Comparison of ENCODE assay signal across 23 cellular contexts in genomic region chr14:38608244-38608643, GRCh38.
DNase-seq lines count a peak whose midpoint lies in the region; ATAC-seq and TF ChIP-seq lines count a peak whose summit lies in the region.
"Had no signal": no experiment of that assay in that cellular context is flagged by ENCODE, and none has a peak within 500 bp of the region (broad histone marks: within the 10 kb centered on the region; RNA-seq: fewer than 3 reads in every experiment).

No MANE protein-coding gene starts in this region.

- no peaks in the 10 kb centered on the region for H3K27me3 ChIP-seq in spleen (replicated peaks in 1 of 7)
- no peaks in the 10 kb centered on the region for H3K27me3 ChIP-seq in adrenal gland
- H3K27me3 ChIP-seq: BE2C, BLaER1 had no signal

- peak; percentile 8 for ATAC-seq in stimulated activated effector memory CD8-positive, alpha-beta T cell treated with anti-CD3 and anti-CD28 coated beads, Interleukin-12 subunit alpha, Interleukin-12 subunit beta, amount 100 ng/mL, for 72 hours
- peak; percentile 14 to 33 for ATAC-seq in stimulated activated naive B cell treated with anti-CD40 and anti-IgM and Interleukin-4, amounts not matched to agents 10 μg/mL and 1 μg/mL and 100 μg/mL, for 72 hours (replicated peaks)
- no peak for ATAC-seq in GM21529 (IDR thresholded peaks at IDR 0.05; ENCODE audit: unreplicated experiment)
- ATAC-seq: GM12878 had no signal

- intact Hi-C loops in spleen (cut with DNase I; ENCODE audit: low total_unique reads) (no loop called here), adrenal gland (cut with DNase I) (no loop called here)

- H3K36me3 Mint-ChIP-seq in stimulated activated effector memory CD8-positive, alpha-beta T cell treated with anti-CD3 and anti-CD28 coated beads, Interleukin-12 subunit alpha, Interleukin-12 subunit beta, amount 100 ng/mL, for 72 hours, result no peaks in the 10 kb centered on the region
- no peaks in the 10 kb centered on the region for H3K36me3 Mint-ChIP-seq in stimulated activated naive B cell treated with anti-CD40 and anti-IgM and Interleukin-4, amounts not matched to agents 10 μg/mL and 1 μg/mL and 100 μg/mL, for 72 hours
- H3K36me3 Mint-ChIP-seq: CD14-positive monocyte; CD4-positive, alpha-beta memory T cell; CD4-positive, CD25-positive, alpha-beta regulatory T cell; CD8-positive, alpha-beta memory T cell had no signal

- no peaks in the 10 kb centered on the region for H3K36me3 ChIP-seq in spleen
- H3K36me3 ChIP-seq in adrenal gland (replicated peaks in 1 of 2), result no peaks in the 10 kb centered on the region
- H3K36me3 ChIP-seq: BE2C, BLaER1 had no signal

- H3K4me3 Mint-ChIP-seq in stimulated activated effector memory CD8-positive, alpha-beta T cell treated with anti-CD3 and anti-CD28 coated beads, Interleukin-12 subunit alpha, Interleukin-12 subunit beta, amount 100 ng/mL, for 72 hours, result no peak overlapping the region
- no peak overlapping the region for H3K4me3 Mint-ChIP-seq in stimulated activated naive B cell treated with anti-CD40 and anti-IgM and Interleukin-4, amounts not matched to agents 10 μg/mL and 1 μg/mL and 100 μg/mL, for 72 hours
- H3K4me3 Mint-ChIP-seq: CD14-positive monocyte; CD4-positive, alpha-beta memory T cell; CD4-positive, CD25-positive, alpha-beta regulatory T cell; CD8-positive, alpha-beta memory T cell had no signal

- H3K4me1 ChIP-seq in spleen (no peaks in the 10 kb centered on the region), adrenal gland (replicated peaks in 1 of 2) (no peaks in the 10 kb centered on the region)
- H3K4me1 ChIP-seq: BE2C, BLaER1 had no signal

- TF ChIP-seq CTCF in spleen (IDR thresholded peaks at IDR 0.05 in 8 of 11, conservative IDR thresholded peaks at IDR 0.05 in 3 of 11) (no peak), adrenal gland (IDR thresholded peaks at IDR 0.05) (no peak)

- no peak overlapping the region for H3K27ac Mint-ChIP-seq in stimulated activated effector memory CD8-positive, alpha-beta T cell treated with anti-CD3 and anti-CD28 coated beads, Interleukin-12 subunit alpha, Interleukin-12 subunit beta, amount 100 ng/mL, for 72 hours
- no peak overlapping the region for H3K27ac Mint-ChIP-seq in stimulated activated naive B cell treated with anti-CD40 and anti-IgM and Interleukin-4, amounts not matched to agents 10 μg/mL and 1 μg/mL and 100 μg/mL, for 72 hours
- H3K27ac Mint-ChIP-seq: CD14-positive monocyte; CD4-positive, CD25-positive, alpha-beta regulatory T cell; CD8-positive, alpha-beta memory T cell had no signal

- WGBS in spleen, 5 donors, result 86 to 100% (median 88%) methylated on average over 1 of the region's 1 CpG
- 60 to 83% (median 79%) methylated on average over 1 of the region's 1 CpG; no CpG with 5 or more reads in 1 of the 4 donors for WGBS in adrenal gland, 4 donors

- no peak overlapping the region for H3K4me3 ChIP-seq in spleen
- no peak overlapping the region for H3K4me3 ChIP-seq in adrenal gland
- H3K4me3 ChIP-seq: BLaER1, GM12878 had no signal

- H3K4me1 Mint-ChIP-seq in stimulated activated effector memory CD8-positive, alpha-beta T cell treated with anti-CD3 and anti-CD28 coated beads, Interleukin-12 subunit alpha, Interleukin-12 subunit beta, amount 100 ng/mL, for 72 hours, result no peaks in the 10 kb centered on the region
- no peaks in the 10 kb centered on the region for H3K4me1 Mint-ChIP-seq in stimulated activated naive B cell treated with anti-CD40 and anti-IgM and Interleukin-4, amounts not matched to agents 10 μg/mL and 1 μg/mL and 100 μg/mL, for 72 hours
- H3K4me1 Mint-ChIP-seq: CD14-positive monocyte; CD4-positive, alpha-beta memory T cell; CD4-positive, CD25-positive, alpha-beta regulatory T cell; CD8-positive, alpha-beta memory T cell had no signal

- H3K9me3 Mint-ChIP-seq in stimulated activated effector memory CD8-positive, alpha-beta T cell treated with anti-CD3 and anti-CD28 coated beads, Interleukin-12 subunit alpha, Interleukin-12 subunit beta, amount 100 ng/mL, for 72 hours, result peaks cover 10% of the 10 kb centered on the region
- H3K9me3 Mint-ChIP-seq in stimulated activated naive B cell treated with anti-CD40 and anti-IgM and Interleukin-4, amounts not matched to agents 10 μg/mL and 1 μg/mL and 100 μg/mL, for 72 hours, result peaks cover 0 to 3% of the 10 kb centered on the region in 2 donors

- no peak for TF ChIP-seq POLR2A in spleen (IDR thresholded peaks at IDR 0.05)
- no peak for TF ChIP-seq POLR2A in adrenal gland (IDR thresholded peaks at IDR 0.05)

- H3K27me3 Mint-ChIP-seq in stimulated activated naive B cell treated with anti-CD40 and anti-IgM and Interleukin-4, amounts not matched to agents 10 μg/mL and 1 μg/mL and 100 μg/mL, for 72 hours, result no peaks in the 10 kb centered on the region
- H3K27me3 Mint-ChIP-seq: CD4-positive, CD25-positive, alpha-beta regulatory T cell; CD8-positive, alpha-beta memory T cell had no signal

- peaks cover 0 to 19% (median 4%) of the 10 kb centered on the region in 8 donors for H3K9me3 ChIP-seq in spleen
- H3K9me3 ChIP-seq in adrenal gland (replicated peaks in 1 of 3), result no peaks in the 10 kb centered on the region
- H3K9me3 ChIP-seq: BE2C had no signal

- DNase-seq in spleen (peak; percentile 41), adrenal gland (no peak)
- DNase-seq in stimulated activated effector memory CD8-positive, alpha-beta T cell treated with anti-CD3 and anti-CD28 coated beads, Interleukin-12 subunit alpha, Interleukin-12 subunit beta, amount 100 ng/mL, for 72 hours (ENCODE audit: low spot score in 2 of 2), result no peak
- DNase-seq in stimulated activated naive B cell treated with anti-CD40 and anti-IgM and Interleukin-4, amounts not matched to agents 10 μg/mL and 1 μg/mL and 100 μg/mL, for 72 hours, result no peak
- DNase-seq: 8988T; ACHN; BE2C; C1 segment of cervical spinal cord; CD4-positive, alpha-beta memory T cell; CD4-positive, CD25-positive, alpha-beta regulatory T cell; CD8-positive, alpha-beta memory T cell; COR-L47; DMS 273 treated with DMSO at 0.1 percent for 48 hours; DMS153; DMS53; DMS79; DND-41; EL; GDM1 had no signal

- H3K27ac ChIP-seq in spleen (no peak overlapping the region), adrenal gland (no peak overlapping the region)
- H3K27ac ChIP-seq: BLaER1 had no signal
